ENCODE assay signal across 8 cellular contexts in genomic region chr19:42397315-42398166, GRCh38. TPM values are rescaled to one million over a fixed set of nuclear protein-coding genes. Genes with fewer than 3 reads are reported as not detected.
DNase-seq lines count a peak whose midpoint lies in the region; ATAC-seq, FAIRE-seq and TF ChIP-seq lines count a peak whose summit lies in the region.

No MANE protein-coding gene starts in this region.

- intact Hi-C loops in lower leg skin (cut with DNase I; ENCODE audit: low total_unique reads): no loop called here
- intact Hi-C loops in transverse colon (cut with DNase I; ENCODE audit: low total_unique reads): no loop called here

- no peaks in the 10 kb centered on the region for H3K9me3 Mint-ChIP-seq in activated naive CD4-positive, alpha-beta T cell treated with anti-CD3 and anti-CD28 coated beads, Interleukin-2, amount 10 ng/mL, durations not matched to agents 7 days and 5 days
- H3K9me3 Mint-ChIP-seq in astrocyte (ENCODE audit: unreplicated experiment): no peaks in the 10 kb centered on the region

- H3K9me3 ChIP-seq in astrocyte (ENCODE audit: insufficient read depth, low read depth, low read length): no peaks in the 10 kb centered on the region
- no peaks in the 10 kb centered on the region for H3K9me3 ChIP-seq in transverse colon

- H3K79me2 ChIP-seq in astrocyte (ENCODE audit: insufficient read depth, low read length): peaks cover 3% of the 10 kb centered on the region

- peak overlapping the region; percentile 85 for H3K4me3 Mint-ChIP-seq in activated naive CD4-positive, alpha-beta T cell treated with anti-CD3 and anti-CD28 coated beads, Interleukin-2, amount 10 ng/mL, durations not matched to agents 7 days and 5 days
- H3K4me3 Mint-ChIP-seq in astrocyte (ENCODE audit: unreplicated experiment): peak overlapping the region; percentile 92

- in situ Hi-C loops in transverse colon (cut with MboI; ENCODE audit: low pct_ligation_motif_present in 1 of 4, low pct_unique_long_range_greater_than_20kb in 1 of 4, low sequenced_read_pairs in 3 of 4): no loop called here

- no peak for TF ChIP-seq EP300 in transverse colon (IDR thresholded peaks at IDR 0.05; ENCODE audit: low read depth)

- 19 to 23% methylated on average over 22 of the region's 22 CpGs for WGBS in lower leg skin, 2 donors
- 28 to 36% methylated on average over 9 to 22 of the region's 22 CpGs for WGBS in transverse colon (ENCODE audit: low coverage in 1 of 2), 2 donors

- no peak for FAIRE-seq in astrocyte (lab: Jason Lieb, UNC)

- H3K4me1 ChIP-seq in astrocyte (ENCODE audit: insufficient read depth, low read length): peaks cover 13% of the 10 kb centered on the region
- peaks cover 13 to 34% (median 28%) of the 10 kb centered on the region in 4 donors for H3K4me1 ChIP-seq in transverse colon

- no peak for ATAC-seq in left lobe of liver
- no peak for ATAC-seq in GM19328 (IDR thresholded peaks at IDR 0.05; ENCODE audit: unreplicated experiment)

- TF ChIP-seq POLR2A in lower leg skin (IDR thresholded peaks at IDR 0.05) (no peak), transverse colon (IDR thresholded peaks at IDR 0.05) (no peak)

- peak overlapping the region; percentile 77 for H2AFZ ChIP-seq in astrocyte (ENCODE audit: low read depth, low read length)

- DNase-seq in activated naive CD4-positive, alpha-beta T cell treated with anti-CD3 and anti-CD28 coated beads, Interleukin-2, amount 10 ng/mL, durations not matched to agents 7 days and 5 days: peak; percentile 29
- no peak for DNase-seq in activated naive CD4-positive, alpha-beta T cell (lab: John Stamatoyannopoulos, UW)
- DNase-seq in astrocyte (ENCODE audit: low read depth) (no peak), lower leg skin (ENCODE audit: low spot score in 2 of 2) (no peak), transverse colon (no peak), left lobe of liver (ENCODE audit: low spot score) (no peak), glomerular visceral epithelial cell (ENCODE audit: extremely low spot score) (no peak)

- H3K4me2 ChIP-seq in astrocyte (ENCODE audit: low read length): peak overlapping the region; percentile 91

- H3K4me3 ChIP-seq in astrocyte (ENCODE audit: insufficient read depth, low read depth, low read length): peak overlapping the region; percentile 71
- H3K4me3 ChIP-seq in lower leg skin (ENCODE audit: low read depth, poor library complexity, severe bottlenecking): peak overlapping the region; percentile 21
- H3K4me3 ChIP-seq in transverse colon: peak overlapping the region; percentile 37 to 66 (median 47)

- no peaks in the 10 kb centered on the region for H3K27me3 ChIP-seq in astrocyte (ENCODE audit: insufficient read depth, low read length)
- H3K27me3 ChIP-seq in transverse colon: no peaks in the 10 kb centered on the region

- H3K36me3 Mint-ChIP-seq in activated naive CD4-positive, alpha-beta T cell treated with anti-CD3 and anti-CD28 coated beads, Interleukin-2, amount 10 ng/mL, durations not matched to agents 7 days and 5 days: peaks cover 4% of the 10 kb centered on the region
- H3K36me3 Mint-ChIP-seq in astrocyte (ENCODE audit: low read depth, unreplicated experiment): peaks cover 1% of the 10 kb centered on the region

- H4K20me1 ChIP-seq in astrocyte (ENCODE audit: insufficient read depth, low read length): peaks cover 8% of the 10 kb centered on the region

- peaks cover 50% of the 10 kb centered on the region for H3K4me1 Mint-ChIP-seq in activated naive CD4-positive, alpha-beta T cell treated with anti-CD3 and anti-CD28 coated beads, Interleukin-2, amount 10 ng/mL, durations not matched to agents 7 days and 5 days
- H3K4me1 Mint-ChIP-seq in astrocyte (ENCODE audit: low read depth, unreplicated experiment): peaks cover 10% of the 10 kb centered on the region

- H3K27ac ChIP-seq in astrocyte (ENCODE audit: low read depth, low read length) (peak overlapping the region; percentile 70), transverse colon (peak overlapping the region; percentile 81 to 91 (median 88))

- H3K9ac ChIP-seq in astrocyte (ENCODE audit: low read length): peak overlapping the region; percentile 84

- H3K27me3 Mint-ChIP-seq in activated naive CD4-positive, alpha-beta T cell treated with anti-CD3 and anti-CD28 coated beads, Interleukin-2, amount 10 ng/mL, durations not matched to agents 7 days and 5 days: peaks cover 30% of the 10 kb centered on the region
- peaks cover 2% of the 10 kb centered on the region for H3K27me3 Mint-ChIP-seq in astrocyte (ENCODE audit: low read depth, unreplicated experiment)

- H3K36me3 ChIP-seq in astrocyte (ENCODE audit: insufficient read depth, low read length): no peaks in the 10 kb centered on the region
- no peaks in the 10 kb centered on the region for H3K36me3 ChIP-seq in transverse colon

- no peak for TF ChIP-seq CTCF in astrocyte (IDR thresholded peaks at IDR 0.05; ENCODE audit: insufficient read depth, low read depth, low read length)
- no peak for TF ChIP-seq CTCF in lower leg skin (IDR thresholded peaks at IDR 0.05)
- no peak for TF ChIP-seq CTCF in transverse colon (IDR thresholded peaks at IDR 0.05)

- H3K27ac Mint-ChIP-seq in activated naive CD4-positive, alpha-beta T cell treated with anti-CD3 and anti-CD28 coated beads, Interleukin-2, amount 10 ng/mL, durations not matched to agents 7 days and 5 days: peak overlapping the region; percentile 67
- H3K27ac Mint-ChIP-seq in astrocyte (ENCODE audit: unreplicated experiment): peak overlapping the region; percentile 59

- CTCF ChIA-PET in activated naive CD4-positive, alpha-beta T cell treated with anti-CD3 and anti-CD28 coated beads, Interleukin-2, amount 10 ng/mL, durations not matched to agents 7 days and 5 days (lab: Charles Lee): interaction anchor here (1.2 kb wide), 2 partner anchors 23 to 43 kb away, joined by 4 to 5 read pairs; no protein-coding TSS in a partner anchor

RNA-seq across cellular contexts. Expression of gene CNFN, which starts 7.4 kb away (rescaled TPM):
- total RNA-seq in astrocyte (0.61 and 2.5 TPM in 2 replicates), lower leg skin (100 to 1,000 TPM; 359 to 606 (median 493) TPM), transverse colon (1 to 10 TPM in 1 of 4 donors, not detected in 3; 2.7 TPM), left lobe of liver (not detected)

RNA-seq across cellular contexts. Expression of gene LIPE, which starts 29.6 kb away (rescaled TPM):
- total RNA-seq in astrocyte: 1.3 and 2.0 TPM in 2 replicates
- total RNA-seq in lower leg skin: 10 to 100 TPM; 20.9 to 96.9 (median 55.9) TPM
- 10 to 100 TPM in 3 of 4 donors, 1 to 10 TPM in 1; 7.1 to 60.2 (median 25.9) TPM for total RNA-seq in transverse colon
- total RNA-seq in left lobe of liver: 0.83 TPM

RNA-seq across cellular contexts. Expression of gene CXCL17, which starts 45.2 kb away (rescaled TPM):
- total RNA-seq in astrocyte (not detected in 2 replicates), lower leg skin (under 1 TPM in 1 of 4 donors, not detected in 3; 0.69 TPM), transverse colon (not detected), left lobe of liver (not detected)

Comparison
In these comparisons a context has a peak if more than half of its experiments do, and no peak if none do; other contexts are left out.
1. H3K4me3 ChIP-seq: peak in every context shown above with its lines; median percentile 71 in astrocyte; 47 in transverse colon; 21 in lower leg skin.
2. RNA of gene CNFN, which starts 7.4 kb away (total RNA-seq): 359 to 606 TPM in lower leg skin; 2.7 TPM in transverse colon, 0.61 to 2.5 TPM in astrocyte and not detected in left lobe of liver (single experiment); every median in the first group is over 10 times any median in the second.